Comparison of ENCODE assay signal across 8 cellular contexts in genomic region chr13:99542788-99543406, GRCh38. TPM values are rescaled to one million over a fixed set of nuclear protein-coding genes. Genes with fewer than 3 reads are reported as not detected.
DNase-seq lines count a peak whose midpoint lies in the region; ATAC-seq and TF ChIP-seq lines count a peak whose summit lies in the region.

No MANE protein-coding gene starts in this region.

- no peak for TF ChIP-seq POLR2A in esophagus muscularis mucosa (IDR thresholded peaks at IDR 0.05; ENCODE audit: low read depth)

- H3K4me1 Mint-ChIP-seq in progenitor cell of endocrine pancreas (ENCODE audit: low read depth) = no peaks in the 10 kb centered on the region

- no peaks in the 10 kb centered on the region for H4K20me1 ChIP-seq in hepatocyte (ENCODE audit: insufficient read depth, poor library complexity, severe bottlenecking)

- peak; percentile 96 for ATAC-seq in HG03469 (IDR thresholded peaks at IDR 0.05; ENCODE audit: unreplicated experiment)

- WGBS in esophagus muscularis mucosa = 92% methylated on average over 8 of the region's 8 CpGs
- 97% methylated on average over 8 of the region's 8 CpGs for WGBS in hepatocyte (ENCODE audit: low lambda C conversion rate, missing lambda C conversion rate)

- TF ChIP-seq EP300 in esophagus muscularis mucosa (IDR thresholded peaks at IDR 0.05) = no peak

- H3K9me3 Mint-ChIP-seq in progenitor cell of endocrine pancreas (ENCODE audit: low read depth) = no peaks in the 10 kb centered on the region

- no peak overlapping the region for H3K4me2 ChIP-seq in hepatocyte

- no peaks in the 10 kb centered on the region for H3K79me2 ChIP-seq in hepatocyte

- no peaks in the 10 kb centered on the region for H3K9me2 ChIP-seq in hepatocyte (replicated peaks; ENCODE audit: insufficient read depth)

- H3K4me1 ChIP-seq in esophagus muscularis mucosa = peaks cover 0 to 2% (median 1%) of the 10 kb centered on the region in 4 donors
- no peaks in the 10 kb centered on the region for H3K4me1 ChIP-seq in hepatocyte (ENCODE audit: insufficient read depth)

- H3K9me3 ChIP-seq in esophagus muscularis mucosa (no peaks in the 10 kb centered on the region), hepatocyte (ENCODE audit: low read depth) (no peaks in the 10 kb centered on the region)

- peaks cover 39 to 91% (median 72%) of the 10 kb centered on the region in 4 donors for H3K36me3 ChIP-seq in esophagus muscularis mucosa
- H3K36me3 ChIP-seq in hepatocyte (replicated peaks; ENCODE audit: insufficient read depth, low read depth) = no peaks in the 10 kb centered on the region

- no peak for TF ChIP-seq CTCF in GM12864 (IDR thresholded peaks at IDR 0.05; ENCODE audit: low read depth, low read length, missing control alignments)
- no peak for TF ChIP-seq CTCF in GM20000 (IDR thresholded peaks at IDR 0.05; ENCODE audit: extremely low read depth, missing control alignments)
- no peak for TF ChIP-seq CTCF in esophagus muscularis mucosa (IDR thresholded peaks at IDR 0.05)
- TF ChIP-seq CTCF in progenitor cell of endocrine pancreas (IDR thresholded peaks at IDR 0.05; ENCODE audit: unreplicated experiment) = no peak
- TF ChIP-seq CTCF in hepatocyte (IDR thresholded peaks at IDR 0.05; ENCODE audit: poor library complexity) = no peak

- H3K4me3 Mint-ChIP-seq in progenitor cell of endocrine pancreas (ENCODE audit: low read depth) = no peak overlapping the region

- DNase-seq in GM12864 (ENCODE audit: low read depth) (peak; percentile 94), GM20000 (ENCODE audit: low spot score) (peak; percentile 76), dermis microvascular lymphatic vessel endothelial cell (ENCODE audit: low read depth in 2 of 2) (peak; percentile 9 to 45), esophagus muscularis mucosa (ENCODE audit: extremely low spot score) (no peak), progenitor cell of endocrine pancreas (ENCODE audit: low spot score, unreplicated experiment) (no peak), HCEC 1CT (no peak), hepatocyte (ENCODE audit: low spot score) (no peak)

- peaks cover 24% of the 10 kb centered on the region for H3K36me3 Mint-ChIP-seq in progenitor cell of endocrine pancreas (ENCODE audit: insufficient read depth)

- no peaks in the 10 kb centered on the region for H3K27me3 Mint-ChIP-seq in progenitor cell of endocrine pancreas

- no peak overlapping the region for H3K4me3 ChIP-seq in GM12864 (ENCODE audit: low read depth, low read length)
- no peak overlapping the region for H3K4me3 ChIP-seq in esophagus muscularis mucosa
- H3K4me3 ChIP-seq in hepatocyte = no peak overlapping the region

- no peak overlapping the region for H3K27ac Mint-ChIP-seq in progenitor cell of endocrine pancreas

- no peak overlapping the region for H3K27ac ChIP-seq in esophagus muscularis mucosa (replicated peaks in 1 of 4)
- H3K27ac ChIP-seq in hepatocyte = no peak overlapping the region

- H2AFZ ChIP-seq in hepatocyte = no peak overlapping the region

- intact Hi-C loops in esophagus muscularis mucosa (cut with DNase I) = no loop called here

- no peaks in the 10 kb centered on the region for H3K27me3 ChIP-seq in esophagus muscularis mucosa
- H3K27me3 ChIP-seq in hepatocyte = no peaks in the 10 kb centered on the region

RNA-seq across cellular contexts. Expression of gene TM9SF2, which starts 41.6 kb away (rescaled TPM):
- total RNA-seq in dermis microvascular lymphatic vessel endothelial cell (86.9 and 114 TPM in 2 replicates), esophagus muscularis mucosa (10 to 100 TPM; 65.6 to 86.9 (median 71.8) TPM), progenitor cell of endocrine pancreas (109 and 112 TPM in 2 replicates), hepatocyte (272 and 280 TPM in 2 replicates)
- 160 and 184 TPM in 2 replicates for polyA plus RNA-seq in hepatocyte

Comparison
In these comparisons a context has a peak if more than half of its experiments do, and no peak if none do; other contexts are left out.
1. DNase-seq: peak in GM12864 (single experiment), GM20000 (single experiment) and dermis microvascular lymphatic vessel endothelial cell (2 of 2); none in esophagus muscularis mucosa (single experiment), progenitor cell of endocrine pancreas (single experiment), HCEC 1CT (single experiment) and hepatocyte (single experiment).